Comparison of ENCODE assay signal across 14 cellular contexts in genomic region chr12:75699728-75700496, GRCh38.
A peak's percentile ranks its signal among the peaks of the same experiment; 100 is the strongest.
DNase-seq lines count a peak whose midpoint lies in the region; TF ChIP-seq lines count a peak whose summit lies in the region.
"Had no signal": no experiment of that assay in that cellular context is flagged by ENCODE, and none has a peak within 500 bp of the region (broad histone marks: within the 10 kb centered on the region; RNA-seq: fewer than 3 reads in every experiment).

No MANE protein-coding gene starts in this region.

- in situ Hi-C loops in brain microvascular endothelial cell (cut with HindIII; ENCODE audit: low pct_ligation_motif_present, low sequenced_read_pairs): no loop called here

- TF ChIP-seq EP300 in Ishikawa (IDR thresholded peaks at IDR 0.05; ENCODE audit: borderline replicate concordance): peak; percentile 59; the same call in 1 of the 2 replicates

- H3K4me1 ChIP-seq in ACC112 (ENCODE audit: control insufficient read depth, insufficient read depth, low read length, unreplicated experiment) (peaks cover 12% of the 10 kb centered on the region), thyroid gland (peaks cover 6% of the 10 kb centered on the region in 2 donors)
- H3K4me1 ChIP-seq: Peyer's patch had no signal

- H2AFZ ChIP-seq in ACC112 (ENCODE audit: low read length, unreplicated experiment): peak overlapping the region; percentile 36

- H3K36me3 ChIP-seq in ACC112 (ENCODE audit: insufficient read depth, low read length): no peaks in the 10 kb centered on the region
- no peaks in the 10 kb centered on the region for H3K36me3 ChIP-seq in brain microvascular endothelial cell (replicated peaks)
- no peaks in the 10 kb centered on the region for H3K36me3 ChIP-seq in thyroid gland
- H3K36me3 ChIP-seq: Peyer's patch had no signal

- TF ChIP-seq CTCF in brain microvascular endothelial cell (IDR thresholded peaks at IDR 0.05; ENCODE audit: low read depth, low read length, missing control alignments): no peak
- TF ChIP-seq CTCF in thyroid gland (IDR thresholded peaks at IDR 0.05): no peak

- H3K27ac ChIP-seq in ACC112 (ENCODE audit: low read depth, low read length): peak overlapping the region; percentile 53
- H3K27ac ChIP-seq in brain microvascular endothelial cell: peak overlapping the region; percentile 60
- H3K27ac ChIP-seq in thyroid gland: no peak overlapping the region
- H3K27ac ChIP-seq: Peyer's patch had no signal

- no peaks in the 10 kb centered on the region for H3K79me2 ChIP-seq in ACC112 (ENCODE audit: control insufficient read depth, insufficient read depth, low read length, unreplicated experiment)

- WGBS in thyroid gland, 2 donors: 66 to 74% methylated on average over 7 of the region's 7 CpGs

- no peaks in the 10 kb centered on the region for H3K9me3 ChIP-seq in thyroid gland
- H3K9me3 ChIP-seq: Peyer's patch had no signal

- 0 out of 2 replicates have a peak, but pooled peaks have one; percentile 22 for TF ChIP-seq RAD21 in Ishikawa (IDR thresholded peaks at IDR 0.05; ENCODE audit: low read depth)

- no peak overlapping the region for H3K4me3 ChIP-seq in ACC112 (ENCODE audit: low read depth, low read length)
- H3K4me3 ChIP-seq in brain microvascular endothelial cell (ENCODE audit: low read depth, low read length): no peak overlapping the region
- no peak overlapping the region for H3K4me3 ChIP-seq in thyroid gland (replicated peaks in 1 of 3)
- H3K4me3 ChIP-seq: Peyer's patch had no signal

- H3K27me3 ChIP-seq in ACC112 (ENCODE audit: insufficient read depth, low read length): no peaks in the 10 kb centered on the region
- no peaks in the 10 kb centered on the region for H3K27me3 ChIP-seq in brain microvascular endothelial cell (replicated peaks)
- no peaks in the 10 kb centered on the region for H3K27me3 ChIP-seq in thyroid gland
- H3K27me3 ChIP-seq: Peyer's patch had no signal

- no peak for TF ChIP-seq POLR2A in thyroid gland (IDR thresholded peaks at IDR 0.05)

- intact Hi-C loops in thyroid gland (cut with DNase I): no loop called here

- DNase-seq in brain microvascular endothelial cell: peak; percentile 78
- DNase-seq in left kidney (ENCODE audit: low read depth, low spot score): peak; percentile 58
- no peak for DNase-seq in thyroid gland
- no peak for DNase-seq in NCI-H1436 (lab: John Stamatoyannopoulos, UW)
- DNase-seq in ureter (ENCODE audit: low spot score): no peak
- no peak for DNase-seq in NCI-H69 (lab: John Stamatoyannopoulos, UW)
- DNase-seq: activated CD4-positive, alpha-beta T cell treated with anti-CD3 and anti-CD28 coated beads, Interleukin-2, amount 50 U/mL, for 4 hours; DMS153; NCI-H524 treated with DMSO at 0.1 percent for 48 hours; Peyer's patch; stimulated activated CD4-positive, alpha-beta T cell treated with anti-CD3 and anti-CD28 coated beads, Interleukin-4, amount 100 ng/mL, for 24 hours; T-helper 2 cell had no signal

TF ChIP-seq in Ishikawa, 13 proteins besides CTCF, POLR2A, EP300 and RAD21:
- TF ChIP-seq FOXM1 (IDR thresholded peaks at IDR 0.05; ENCODE audit: borderline replicate concordance, low read depth) (no peak), ZBTB7A (IDR thresholded peaks at IDR 0.05; ENCODE audit: low read depth) (no peak), TCF12 (IDR thresholded peaks at IDR 0.05; ENCODE audit: low read depth) (peak; percentile 54; the same call in 1 of the 2 replicates), CEBPB (IDR thresholded peaks at IDR 0.05) (no peak), TEAD4 (IDR thresholded peaks at IDR 0.05) (peak; percentile 55), NFIC (IDR thresholded peaks at IDR 0.05) (peak; percentile 56), CREB1 (IDR thresholded peaks at IDR 0.05; ENCODE audit: low read depth) (peak; percentile 54; the same call in 1 of the 2 replicates), USF1 (IDR thresholded peaks at IDR 0.05) (peak; percentile 18; the same call in 1 of the 2 replicates), TAF1 (IDR thresholded peaks at IDR 0.05; ENCODE audit: low read depth) (no peak), YY1 (IDR thresholded peaks at IDR 0.05; ENCODE audit: low read depth) (0 out of 2 replicates have a peak, but pooled peaks have one; percentile 35), EGR1 (IDR thresholded peaks at IDR 0.05) (no peak)
- TF ChIP-seq, protein P1, sequence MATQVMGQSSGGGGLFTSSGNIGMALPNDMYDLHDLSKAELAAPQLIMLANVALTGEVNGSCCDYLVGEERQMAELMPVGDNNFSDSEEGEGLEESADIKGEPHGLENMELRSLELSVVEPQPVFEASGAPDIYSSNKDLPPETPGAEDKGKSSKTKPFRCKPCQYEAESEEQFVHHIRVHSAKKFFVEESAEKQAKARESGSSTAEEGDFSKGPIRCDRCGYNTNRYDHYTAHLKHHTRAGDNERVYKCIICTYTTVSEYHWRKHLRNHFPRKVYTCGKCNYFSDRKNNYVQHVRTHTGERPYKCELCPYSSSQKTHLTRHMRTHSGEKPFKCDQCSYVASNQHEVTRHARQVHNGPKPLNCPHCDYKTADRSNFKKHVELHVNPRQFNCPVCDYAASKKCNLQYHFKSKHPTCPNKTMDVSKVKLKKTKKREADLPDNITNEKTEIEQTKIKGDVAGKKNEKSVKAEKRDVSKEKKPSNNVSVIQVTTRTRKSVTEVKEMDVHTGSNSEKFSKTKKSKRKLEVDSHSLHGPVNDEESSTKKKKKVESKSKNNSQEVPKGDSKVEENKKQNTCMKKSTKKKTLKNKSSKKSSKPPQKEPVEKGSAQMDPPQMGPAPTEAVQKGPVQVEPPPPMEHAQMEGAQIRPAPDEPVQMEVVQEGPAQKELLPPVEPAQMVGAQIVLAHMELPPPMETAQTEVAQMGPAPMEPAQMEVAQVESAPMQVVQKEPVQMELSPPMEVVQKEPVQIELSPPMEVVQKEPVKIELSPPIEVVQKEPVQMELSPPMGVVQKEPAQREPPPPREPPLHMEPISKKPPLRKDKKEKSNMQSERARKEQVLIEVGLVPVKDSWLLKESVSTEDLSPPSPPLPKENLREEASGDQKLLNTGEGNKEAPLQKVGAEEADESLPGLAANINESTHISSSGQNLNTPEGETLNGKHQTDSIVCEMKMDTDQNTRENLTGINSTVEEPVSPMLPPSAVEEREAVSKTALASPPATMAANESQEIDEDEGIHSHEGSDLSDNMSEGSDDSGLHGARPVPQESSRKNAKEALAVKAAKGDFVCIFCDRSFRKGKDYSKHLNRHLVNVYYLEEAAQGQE (IDR thresholded peaks at IDR 0.05; ENCODE audit: low read depth): no peak
- TF ChIP-seq, protein P2, sequence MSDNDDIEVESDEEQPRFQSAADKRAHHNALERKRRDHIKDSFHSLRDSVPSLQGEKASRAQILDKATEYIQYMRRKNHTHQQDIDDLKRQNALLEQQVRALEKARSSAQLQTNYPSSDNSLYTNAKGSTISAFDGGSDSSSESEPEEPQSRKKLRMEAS (IDR thresholded peaks at IDR 0.05): peak; percentile 19; the same call in 1 of the 2 replicates

Comparison
In these comparisons a context has a peak if more than half of its experiments do, and no peak if none do; other contexts are left out.
1. H3K27ac ChIP-seq: peak in ACC112 (single experiment) and brain microvascular endothelial cell (single experiment); none in thyroid gland (0 of 3).
2. DNase-seq: peak in brain microvascular endothelial cell (single experiment) and left kidney (single experiment); none in thyroid gland (0 of 2), NCI-H1436 (single experiment), ureter (single experiment) and NCI-H69 (single experiment).